ENCODE assay signal across 15 cellular contexts in the genomic region with DNA sequence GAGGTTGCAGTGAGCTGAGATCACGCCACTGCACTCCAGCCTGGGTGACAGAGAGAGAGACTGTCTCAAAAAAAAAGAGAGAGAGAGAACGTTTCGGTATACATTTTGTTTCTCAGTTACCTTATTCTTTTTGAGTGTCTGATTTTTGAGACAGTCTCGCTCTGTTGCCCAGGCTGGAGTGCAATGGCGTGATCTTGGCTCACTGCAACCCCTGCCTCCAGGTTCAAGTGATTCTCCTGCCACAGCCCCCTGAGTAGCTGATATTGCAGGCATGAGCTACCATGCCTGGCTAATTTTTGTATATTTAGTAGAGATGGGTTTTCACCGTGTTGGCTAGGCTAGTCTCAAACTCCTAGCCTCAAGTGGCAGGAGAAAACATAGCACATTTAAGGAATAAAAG. TPM values are rescaled to one million over a fixed set of nuclear protein-coding genes. Genes with fewer than 3 reads are reported as not detected.
"Had no signal": no experiment of that assay in that cellular context is flagged by ENCODE, and none has a peak within 500 bp of the region (broad histone marks: within the 10 kb centered on the region; RNA-seq: fewer than 3 reads in every experiment).

No MANE protein-coding gene starts in this region.

RNA-seq across cellular contexts. Expression of gene POU1F1, which starts 28.2 kb away (rescaled TPM):
- total RNA-seq: activated B cell treated with CpG ODN at 0.5 μM for 24 hours; activated CD4-positive, alpha-beta memory T cell treated with anti-CD3 and anti-CD28 coated beads for 36 hours; activated CD4-positive, alpha-beta memory T cell treated with anti-CD3 and anti-CD28 coated beads, Interleukin-2, amount 10 ng/mL, durations not matched to agents 7 days and 5 days; activated CD4-positive, alpha-beta T cell treated with anti-CD3 and anti-CD28 coated beads for 36 hours; activated CD4-positive, alpha-beta T cell treated with anti-CD3 and anti-CD28 coated beads, Interleukin-2, amount 10 ng/mL, durations not matched to agents 24 days and 14 days; activated CD4-positive, alpha-beta T cell treated with anti-CD3 and anti-CD28 coated beads, Interleukin-2, amount 10 ng/mL, durations not matched to agents 7 days and 5 days; activated CD8-positive, alpha-beta memory T cell treated with anti-CD3 and anti-CD28 coated beads for 36 hours; activated CD8-positive, alpha-beta memory T cell treated with anti-CD3 and anti-CD28 coated beads, Interleukin-2, amount 10 ng/mL, durations not matched to agents 7 days and 5 days; activated CD8-positive, alpha-beta T cell treated with anti-CD3 and anti-CD28 coated beads for 36 hours; activated CD8-positive, alpha-beta T cell treated with anti-CD3 and anti-CD28 coated beads, Interleukin-2, amount 10 ng/mL, durations not matched to agents 7 days and 5 days; T-cell; T-helper 1 cell treated with Interleukin-12 subunit alpha and Interleukin-12 subunit beta and Interleukin-4 antibody, amounts not matched to agents 30 ng/mL and 1 ng/mL, for 36 hours; T-helper 17 cell; T-helper 2 cell treated with Interferon-gamma antibody and Interleukin-4, amounts not matched to agents 100 ng/mL and 5 ng/mL, for 36 hours; WTC11 had no signal
